ENCODE assay signal across 13 cellular contexts in genomic region chr17:55625516-55625915, GRCh38.
DNase-seq lines count a peak whose midpoint lies in the region; ATAC-seq, FAIRE-seq and TF ChIP-seq lines count a peak whose summit lies in the region.
"Had no signal": no experiment of that assay in that cellular context is flagged by ENCODE, and none has a peak within 500 bp of the region (broad histone marks: within the 10 kb centered on the region; RNA-seq: fewer than 3 reads in every experiment).

No MANE protein-coding gene starts in this region.

- H3K36me3 Mint-ChIP-seq in T-helper 1 cell treated with Interleukin-12 subunit alpha and Interleukin-12 subunit beta and Interleukin-4 antibody, amounts not matched to agents 30 μg/mL and 1 μg/mL, for 36 hours (ENCODE audit: low read depth), result no peaks in the 10 kb centered on the region
- no peaks in the 10 kb centered on the region for H3K36me3 Mint-ChIP-seq in naive thymus-derived CD4-positive, alpha-beta T cell

- H3K27ac ChIP-seq in right atrium auricular region, result no peak overlapping the region
- H3K27ac ChIP-seq in naive thymus-derived CD4-positive, alpha-beta T cell (ENCODE audit: low read depth, low read length), result no peak overlapping the region
- H3K27ac ChIP-seq: cardiac muscle cell had no signal

- CTCF ChIA-PET in naive thymus-derived CD4-positive, alpha-beta T cell (lab: Charles Lee), result no interaction called here

- intact Hi-C loops in mucosa of descending colon (cut with DNase I, micrococcal nuclease), result no loop called here
- intact Hi-C loops in naive thymus-derived CD4-positive, alpha-beta T cell (cut with micrococcal nuclease), result no loop called here

- POLR2A ChIA-PET in naive thymus-derived CD4-positive, alpha-beta T cell (lab: Charles Lee), result no interaction called here

- H3K4me1 ChIP-seq in right atrium auricular region, result no peaks in the 10 kb centered on the region
- H3K4me1 ChIP-seq in mucosa of descending colon (ENCODE audit: low read depth), result no peaks in the 10 kb centered on the region
- H3K4me1 ChIP-seq in naive thymus-derived CD4-positive, alpha-beta T cell (ENCODE audit: control insufficient read depth in 2 of 2, insufficient read depth in 2 of 2, low read length in 2 of 2), result no peaks in the 10 kb centered on the region
- H3K4me1 ChIP-seq: Caco-2 had no signal

- peaks cover 28% of the 10 kb centered on the region for H3K27me3 Mint-ChIP-seq in T-helper 1 cell treated with Interleukin-12 subunit alpha and Interleukin-12 subunit beta and Interleukin-4 antibody, amounts not matched to agents 30 μg/mL and 1 μg/mL, for 36 hours (ENCODE audit: low read depth)
- peaks cover 11 to 41% (median 24%) of the 10 kb centered on the region in 5 donors for H3K27me3 Mint-ChIP-seq in naive thymus-derived CD4-positive, alpha-beta T cell

- H3K27ac Mint-ChIP-seq in T-helper 1 cell treated with Interleukin-12 subunit alpha and Interleukin-12 subunit beta and Interleukin-4 antibody, amounts not matched to agents 30 μg/mL and 1 μg/mL, for 36 hours, result no peak overlapping the region
- H3K27ac Mint-ChIP-seq in naive thymus-derived CD4-positive, alpha-beta T cell, result peak overlapping the region in 1 of 9 donors; percentile 2

- H3K4me3 ChIP-seq in right atrium auricular region, result no peak overlapping the region
- H3K4me3 ChIP-seq in mucosa of descending colon, result no peak overlapping the region
- no peak overlapping the region for H3K4me3 ChIP-seq in naive thymus-derived CD4-positive, alpha-beta T cell (ENCODE audit: low read length)
- H3K4me3 ChIP-seq: cardiac muscle cell had no signal

- ATAC-seq in GM19455 (IDR thresholded peaks at IDR 0.05; ENCODE audit: unreplicated experiment) (peak; percentile 66), HG02981 (IDR thresholded peaks at IDR 0.05; ENCODE audit: unreplicated experiment) (peak; percentile 61), mucosa of descending colon (no peak)
- no peak for ATAC-seq in naive thymus-derived CD4-positive, alpha-beta T cell
- ATAC-seq: esophagus mucosa had no signal

- H3K9me3 ChIP-seq in right atrium auricular region, result no peaks in the 10 kb centered on the region
- H3K9me3 ChIP-seq in mucosa of descending colon, result no peaks in the 10 kb centered on the region
- no peaks in the 10 kb centered on the region for H3K9me3 ChIP-seq in naive thymus-derived CD4-positive, alpha-beta T cell (ENCODE audit: control insufficient read depth in 2 of 3, low read length in 3 of 3)
- H3K9me3 ChIP-seq: Caco-2 had no signal

- H3K36me3 ChIP-seq in right atrium auricular region (no peaks in the 10 kb centered on the region), mucosa of descending colon (ENCODE audit: low read depth) (no peaks in the 10 kb centered on the region)
- no peaks in the 10 kb centered on the region for H3K36me3 ChIP-seq in naive thymus-derived CD4-positive, alpha-beta T cell (ENCODE audit: control insufficient read depth in 2 of 3, insufficient read depth in 3 of 3, low read length in 3 of 3)
- H3K36me3 ChIP-seq: cardiac muscle cell had no signal

- peak; percentile 5 for FAIRE-seq in GM18507 (lab: Jason Lieb, UNC)

- peak overlapping the region; percentile 41 for H3K4me3 Mint-ChIP-seq in T-helper 1 cell treated with Interleukin-12 subunit alpha and Interleukin-12 subunit beta and Interleukin-4 antibody, amounts not matched to agents 30 μg/mL and 1 μg/mL, for 36 hours
- no peak overlapping the region for H3K4me3 Mint-ChIP-seq in naive thymus-derived CD4-positive, alpha-beta T cell
- H3K4me3 Mint-ChIP-seq: naive B cell had no signal

- DNase-seq in GM18507 (ENCODE audit: extremely low spot score, insufficient read length, low read depth) (no peak), right atrium auricular region (ENCODE audit: low spot score) (no peak), globus pallidus (ENCODE audit: low spot score) (no peak), mucosa of descending colon (no peak)
- no peak for DNase-seq in naive thymus-derived CD4-positive, alpha-beta T cell
- DNase-seq: Caco-2, naive B cell, NCI-H1105 had no signal

- TF ChIP-seq CTCF in right atrium auricular region (IDR thresholded peaks at IDR 0.05), result no peak
- TF ChIP-seq CTCF in mucosa of descending colon (IDR thresholded peaks at IDR 0.05), result no peak

- no peaks in the 10 kb centered on the region for H3K27me3 ChIP-seq in right atrium auricular region
- no peaks in the 10 kb centered on the region for H3K27me3 ChIP-seq in naive thymus-derived CD4-positive, alpha-beta T cell (ENCODE audit: control insufficient read depth in 2 of 2, insufficient read depth in 2 of 2, low read length in 2 of 2)
- H3K27me3 ChIP-seq: cardiac muscle cell had no signal

- peaks cover 9% of the 10 kb centered on the region for H3K4me1 Mint-ChIP-seq in T-helper 1 cell treated with Interleukin-12 subunit alpha and Interleukin-12 subunit beta and Interleukin-4 antibody, amounts not matched to agents 30 μg/mL and 1 μg/mL, for 36 hours (ENCODE audit: low read depth)
- H3K4me1 Mint-ChIP-seq in naive thymus-derived CD4-positive, alpha-beta T cell, result peaks cover 0 to 9% (median 0%) of the 10 kb centered on the region in 7 donors
- H3K4me1 Mint-ChIP-seq: naive B cell had no signal

- no peaks in the 10 kb centered on the region for H3K9me3 Mint-ChIP-seq in T-helper 1 cell treated with Interleukin-12 subunit alpha and Interleukin-12 subunit beta and Interleukin-4 antibody, amounts not matched to agents 30 μg/mL and 1 μg/mL, for 36 hours
- peaks cover 0 to 3% (median 0%) of the 10 kb centered on the region in 11 donors for H3K9me3 Mint-ChIP-seq in naive thymus-derived CD4-positive, alpha-beta T cell

Comparison
In these comparisons a context has a peak if more than half of its experiments do, and no peak if none do; other contexts are left out.
1. ATAC-seq: peak in GM19455 (single experiment) and HG02981 (single experiment); none in mucosa of descending colon (single experiment) and naive thymus-derived CD4-positive, alpha-beta T cell (single experiment).